ENCODE assay signal across 8 cellular contexts in the genomic region with DNA sequence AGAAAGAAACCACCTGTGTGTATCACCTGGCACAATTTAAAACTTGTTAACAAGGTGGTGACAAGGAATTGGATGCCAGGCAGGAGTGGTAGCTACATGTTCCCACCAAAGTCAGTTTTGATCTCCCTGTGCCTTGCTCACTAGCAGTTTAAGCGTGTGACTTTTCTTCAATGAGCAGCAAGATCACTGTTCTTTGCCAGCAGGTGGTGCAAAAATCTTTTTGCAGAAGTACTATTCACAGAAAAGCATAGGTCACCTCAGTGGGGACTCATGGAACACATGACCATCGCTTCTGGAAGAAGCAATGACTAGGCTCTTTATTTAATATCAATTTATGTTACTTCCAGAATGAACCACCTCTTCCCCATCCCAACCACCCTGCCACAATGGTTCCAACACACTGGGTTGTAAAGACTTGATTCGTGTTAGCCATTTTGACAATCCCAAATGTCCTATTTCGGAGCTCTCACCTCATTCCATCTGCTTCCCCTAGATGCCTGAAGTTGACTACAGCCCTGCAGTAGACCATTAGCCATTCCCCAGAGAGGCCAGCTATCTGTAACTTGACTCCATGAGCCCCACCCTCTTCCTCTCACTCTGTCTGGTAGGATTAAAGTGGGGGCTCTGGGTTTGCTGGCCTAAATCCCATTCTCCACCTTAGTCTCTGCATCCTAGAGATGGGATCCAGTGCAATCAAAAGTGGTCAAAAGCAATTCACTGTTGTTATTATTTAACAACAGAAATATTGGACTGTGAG. TPM values are rescaled to one million over a fixed set of nuclear protein-coding genes. Genes with fewer than 3 reads are reported as not detected.
DNase-seq lines count a peak whose midpoint lies in the region; ATAC-seq and TF ChIP-seq lines count a peak whose summit lies in the region.

No MANE protein-coding gene starts in this region.

- DNase-seq in SKM-1 treated with dmso at 0.1 percent for 144 hours (lab: John Stamatoyannopoulos, UW; ENCODE audit: unreplicated experiment) (peak; percentile 22), SKM-1 (lab: John Stamatoyannopoulos, UW; ENCODE audit: unreplicated experiment) (no peak), NOMO-1 treated with DMSO at 0.1 percent for 48 hours (lab: John Stamatoyannopoulos, UW; ENCODE audit: unreplicated experiment) (peak; percentile 36), fibroblast of villous mesenchyme (ENCODE audit: low read depth) (peak; percentile 51), HK-2 (ENCODE audit: unreplicated experiment) (no peak), CD14-positive monocyte (ENCODE audit: low spot score) (no peak), NCI-H187 (lab: John Stamatoyannopoulos, UW) (no peak)
- DNase-seq in stimulated activated naive B cell treated with anti-CD40 and anti-IgM and Interleukin-4, amounts not matched to agents 10 μg/mL and 1 μg/mL and 100 μg/mL, for 72 hours = no peak

- H3K27ac Mint-ChIP-seq in stimulated activated naive B cell treated with anti-CD40 and anti-IgM and Interleukin-4, amounts not matched to agents 10 μg/mL and 1 μg/mL and 100 μg/mL, for 72 hours = no peak overlapping the region
- no peak overlapping the region for H3K27ac Mint-ChIP-seq in CD14-positive monocyte

- peaks cover 22 to 37% of the 10 kb centered on the region in 2 donors for H3K27me3 Mint-ChIP-seq in stimulated activated naive B cell treated with anti-CD40 and anti-IgM and Interleukin-4, amounts not matched to agents 10 μg/mL and 1 μg/mL and 100 μg/mL, for 72 hours
- H3K27me3 Mint-ChIP-seq in CD14-positive monocyte (ENCODE audit: low read depth in 3 of 3) = peaks cover 2 to 11% (median 6%) of the 10 kb centered on the region in 3 donors

- intact Hi-C loops in CD14-positive monocyte (cut with micrococcal nuclease) = no loop called here

- TF ChIP-seq CTCF in fibroblast of villous mesenchyme (IDR thresholded peaks at IDR 0.05; ENCODE audit: insufficient read depth, low read depth, low read length) (peak; percentile 24), CD14-positive monocyte (IDR thresholded peaks at IDR 0.05) (no peak)

- H3K36me3 Mint-ChIP-seq in stimulated activated naive B cell treated with anti-CD40 and anti-IgM and Interleukin-4, amounts not matched to agents 10 μg/mL and 1 μg/mL and 100 μg/mL, for 72 hours = no peaks in the 10 kb centered on the region
- H3K36me3 Mint-ChIP-seq in CD14-positive monocyte = no peaks in the 10 kb centered on the region

- peak; percentile 27 to 31 for ATAC-seq in stimulated activated naive B cell treated with anti-CD40 and anti-IgM and Interleukin-4, amounts not matched to agents 10 μg/mL and 1 μg/mL and 100 μg/mL, for 72 hours (replicated peaks)

- H3K4me1 Mint-ChIP-seq in stimulated activated naive B cell treated with anti-CD40 and anti-IgM and Interleukin-4, amounts not matched to agents 10 μg/mL and 1 μg/mL and 100 μg/mL, for 72 hours = no peaks in the 10 kb centered on the region
- no peaks in the 10 kb centered on the region for H3K4me1 Mint-ChIP-seq in CD14-positive monocyte

- H3K4me3 ChIP-seq in fibroblast of villous mesenchyme (ENCODE audit: low read depth, low read length) = no peak overlapping the region

- no peak overlapping the region for H3K4me3 Mint-ChIP-seq in stimulated activated naive B cell treated with anti-CD40 and anti-IgM and Interleukin-4, amounts not matched to agents 10 μg/mL and 1 μg/mL and 100 μg/mL, for 72 hours
- H3K4me3 Mint-ChIP-seq in CD14-positive monocyte = no peak overlapping the region

- H3K9me3 Mint-ChIP-seq in stimulated activated naive B cell treated with anti-CD40 and anti-IgM and Interleukin-4, amounts not matched to agents 10 μg/mL and 1 μg/mL and 100 μg/mL, for 72 hours = no peaks in the 10 kb centered on the region
- H3K9me3 Mint-ChIP-seq in CD14-positive monocyte = peaks cover 0 to 3% (median 0%) of the 10 kb centered on the region in 7 donors

RNA-seq across cellular contexts. Expression of a gene that starts 59.1 kb away (rescaled TPM):
- 95.7 and 139 TPM in 2 replicates for total RNA-seq in fibroblast of villous mesenchyme
- polyA plus RNA-seq in CD14-positive monocyte = under 1 TPM in 1 of 2 donors, not detected in 1; 0.11 TPM

Comparison
In these comparisons a context has a peak if more than half of its experiments do, and no peak if none do; other contexts are left out.
1. DNase-seq: peak in SKM-1 treated with dmso at 0.1 percent for 144 hours (single experiment), NOMO-1 treated with DMSO at 0.1 percent for 48 hours (single experiment) and fibroblast of villous mesenchyme (single experiment); none in SKM-1 (single experiment), stimulated activated naive B cell treated with anti-CD40 and anti-IgM and Interleukin-4, amounts not matched to agents 10 μg/mL and 1 μg/mL and 100 μg/mL, for 72 hours (single experiment), HK-2 (single experiment), CD14-positive monocyte (single experiment) and NCI-H187 (0 of 2).